ENCODE assay signal across 10 cellular contexts in the genomic region with DNA sequence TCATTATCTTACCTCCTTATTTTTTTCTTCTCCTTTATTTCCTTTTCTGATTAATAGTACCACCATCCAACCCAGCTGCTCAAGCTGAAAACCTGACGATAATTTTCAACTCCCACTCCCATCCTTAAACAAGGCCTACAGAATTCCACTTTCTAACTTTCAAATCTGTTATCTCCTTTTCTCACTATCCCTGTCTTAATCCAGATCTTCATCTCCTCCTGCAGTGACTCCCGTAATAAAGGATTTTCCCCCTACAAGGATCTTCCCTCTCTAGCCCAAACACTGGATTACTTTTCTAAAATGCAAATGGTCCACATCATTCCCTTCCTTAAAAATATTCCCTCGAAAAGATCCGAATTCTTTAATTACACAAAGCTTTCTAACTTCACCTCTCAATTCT. TPM values are rescaled to one million over a fixed set of nuclear protein-coding genes. Genes with fewer than 3 reads are reported as not detected.
DNase-seq lines count a peak whose midpoint lies in the region; ATAC-seq, FAIRE-seq and TF ChIP-seq lines count a peak whose summit lies in the region.
"Had no signal": no experiment of that assay in that cellular context is flagged by ENCODE, and none has a peak within 500 bp of the region (broad histone marks: within the 10 kb centered on the region; RNA-seq: fewer than 3 reads in every experiment).

No MANE protein-coding gene starts in this region.

- TF ChIP-seq POLR2A in GM12891 (IDR thresholded peaks at IDR 0.05; ENCODE audit: low read depth, low read length), result no peak

- H3K27me3 Mint-ChIP-seq in IgD-negative memory B cell, result no peaks in the 10 kb centered on the region
- no peaks in the 10 kb centered on the region for H3K27me3 Mint-ChIP-seq in central memory CD8-positive, alpha-beta T cell
- no peaks in the 10 kb centered on the region for H3K27me3 Mint-ChIP-seq in naive B cell

- H3K4me3 ChIP-seq in AG10803 (ENCODE audit: low read length), result peak overlapping the region; percentile 99

- no peak for DNase-seq in AG10803 (ENCODE audit: low read depth)
- DNase-seq in central memory CD8-positive, alpha-beta T cell (ENCODE audit: low spot score in 2 of 2), result no peak
- no peak for DNase-seq in naive B cell
- DNase-seq in GM12891 (ENCODE audit: insufficient read length, low spot score), result no peak
- DNase-seq in H4 (ENCODE audit: low spot score), result no peak
- no peak for DNase-seq in HPDE6-E6E7 (ENCODE audit: extremely low spot score)
- DNase-seq: stimulated activated CD4-positive, alpha-beta T cell treated with anti-CD3 and anti-CD28 coated beads, Interleukin-2, amount 100 ng/mL, for 48 hours had no signal

- H3K4me3 Mint-ChIP-seq in IgD-negative memory B cell (peak overlapping the region in 3 of 4 donors; percentile 63 to 89 (median 84)), naive B cell (peak overlapping the region; percentile 3 to 99 (median 70))
- H3K4me3 Mint-ChIP-seq in central memory CD8-positive, alpha-beta T cell, result peak overlapping the region; percentile 38

- FAIRE-seq in GM12891 (lab: Jason Lieb, UNC), result no peak
- FAIRE-seq: TTC549 had no signal

- no peak for TF ChIP-seq CTCF in AG10803 (conservative IDR thresholded peaks at IDR 0.05; ENCODE audit: low read length)

- H3K9me3 Mint-ChIP-seq in IgD-negative memory B cell, result no peaks in the 10 kb centered on the region
- no peaks in the 10 kb centered on the region for H3K9me3 Mint-ChIP-seq in central memory CD8-positive, alpha-beta T cell
- H3K9me3 Mint-ChIP-seq in naive B cell, result no peaks in the 10 kb centered on the region

- ATAC-seq in central memory CD8-positive, alpha-beta T cell (replicated peaks; ENCODE audit: extremely low read depth, poor library complexity, severe bottlenecking), result no peak
- ATAC-seq in naive B cell (ENCODE audit: low read depth in 2 of 2), result no peak
- ATAC-seq in HG03095 (IDR thresholded peaks at IDR 0.05; ENCODE audit: unreplicated experiment), result no peak

- H3K36me3 Mint-ChIP-seq in IgD-negative memory B cell, result peaks cover 4% of the 10 kb centered on the region
- H3K36me3 Mint-ChIP-seq in central memory CD8-positive, alpha-beta T cell (ENCODE audit: insufficient read depth), result peaks cover 16% of the 10 kb centered on the region
- H3K36me3 Mint-ChIP-seq in naive B cell, result peaks cover 0 to 4% of the 10 kb centered on the region in 2 donors

- H3K27ac Mint-ChIP-seq in IgD-negative memory B cell, result peak overlapping the region; percentile 29 to 49 (median 30)
- peak overlapping the region; percentile 99 for H3K27ac Mint-ChIP-seq in central memory CD8-positive, alpha-beta T cell (ENCODE audit: low read depth)
- H3K27ac Mint-ChIP-seq in naive B cell, result peak overlapping the region in 4 of 6 donors; percentile 5 to 73 (median 40)

- peaks cover 21 to 29% (median 28%) of the 10 kb centered on the region in 3 donors for H3K4me1 Mint-ChIP-seq in IgD-negative memory B cell
- peaks cover 54% of the 10 kb centered on the region for H3K4me1 Mint-ChIP-seq in central memory CD8-positive, alpha-beta T cell
- peaks cover 23 to 41% (median 36%) of the 10 kb centered on the region in 3 donors for H3K4me1 Mint-ChIP-seq in naive B cell

TF ChIP-seq in GM12891, 5 proteins besides CTCF, POLR2A, EP300 and RAD21:
- TF ChIP-seq POLR2AphosphoS5 (IDR thresholded peaks at IDR 0.05; ENCODE audit: low read depth, low read length), result no peak
- TF ChIP-seq PAX5 (IDR thresholded peaks at IDR 0.05; ENCODE audit: insufficient read depth, low read length, severe bottlenecking), result no peak
- no peak for TF ChIP-seq SPI1 (IDR thresholded peaks at IDR 0.05; ENCODE audit: low read depth, low read length)
- TF ChIP-seq POU2F2 (IDR thresholded peaks at IDR 0.05; ENCODE audit: low read depth, low read length), result no peak
- TF ChIP-seq TAF1 (IDR thresholded peaks at IDR 0.05; ENCODE audit: low read depth, low read length), result no peak
TF ChIP-seq in GM12891: peak in this region for 0.

RNA-seq across cellular contexts. Expression of a gene that starts 1.5 kb away (rescaled TPM):
- polyA plus RNA-seq in IgD-negative memory B cell, result 13.6 TPM
- 10 to 100 TPM in 5 of 6 donors, 1 to 10 TPM in 1; 9.4 to 15.0 (median 11.9) TPM for polyA plus RNA-seq in naive B cell (ENCODE audit: low read depth in 6 of 6)
- 12.8 TPM for polyA plus RNA-seq in GM12891 (2012; ENCODE audit: low read depth, missing spikeins)
- total RNA-seq in H4 (2014; rRNA removed; shearing (Covaris generic)), result 6.7 and 12.0 TPM in 2 replicates

RNA-seq across cellular contexts. Expression of a gene that starts 6.5 kb away (rescaled TPM):
- polyA plus RNA-seq in IgD-negative memory B cell (36.3 TPM), naive B cell (ENCODE audit: low read depth in 6 of 6) (10 to 100 TPM; 18.6 to 42.5 (median 24.7) TPM)
- polyA plus RNA-seq in GM12891 (2012; ENCODE audit: low read depth, missing spikeins), result 117 TPM
- total RNA-seq in H4 (2014; rRNA removed; shearing (Covaris generic)), result 17.2 and 23.1 TPM in 2 replicates

RNA-seq across cellular contexts. Expression of a gene that starts 54.5 kb away (rescaled TPM):
- 17.1 TPM for polyA plus RNA-seq in IgD-negative memory B cell
- 10 to 100 TPM; 12.9 to 23.9 (median 14.6) TPM for polyA plus RNA-seq in naive B cell (ENCODE audit: low read depth in 6 of 6)
- polyA plus RNA-seq in GM12891 (2012; ENCODE audit: low read depth, missing spikeins), result 21.8 TPM
- total RNA-seq in H4 (2014; rRNA removed; shearing (Covaris generic)), result 50.3 and 63.7 TPM in 2 replicates

Comparison
In these comparisons a context has a peak if more than half of its experiments do, and no peak if none do; other contexts are left out.
1. H3K27ac Mint-ChIP-seq: peak in every context shown above with its lines; median percentile 99 in central memory CD8-positive, alpha-beta T cell; 40 in naive B cell; 30 in IgD-negative memory B cell.